ENCODE assay signal across 8 cellular contexts in the genomic region with DNA sequence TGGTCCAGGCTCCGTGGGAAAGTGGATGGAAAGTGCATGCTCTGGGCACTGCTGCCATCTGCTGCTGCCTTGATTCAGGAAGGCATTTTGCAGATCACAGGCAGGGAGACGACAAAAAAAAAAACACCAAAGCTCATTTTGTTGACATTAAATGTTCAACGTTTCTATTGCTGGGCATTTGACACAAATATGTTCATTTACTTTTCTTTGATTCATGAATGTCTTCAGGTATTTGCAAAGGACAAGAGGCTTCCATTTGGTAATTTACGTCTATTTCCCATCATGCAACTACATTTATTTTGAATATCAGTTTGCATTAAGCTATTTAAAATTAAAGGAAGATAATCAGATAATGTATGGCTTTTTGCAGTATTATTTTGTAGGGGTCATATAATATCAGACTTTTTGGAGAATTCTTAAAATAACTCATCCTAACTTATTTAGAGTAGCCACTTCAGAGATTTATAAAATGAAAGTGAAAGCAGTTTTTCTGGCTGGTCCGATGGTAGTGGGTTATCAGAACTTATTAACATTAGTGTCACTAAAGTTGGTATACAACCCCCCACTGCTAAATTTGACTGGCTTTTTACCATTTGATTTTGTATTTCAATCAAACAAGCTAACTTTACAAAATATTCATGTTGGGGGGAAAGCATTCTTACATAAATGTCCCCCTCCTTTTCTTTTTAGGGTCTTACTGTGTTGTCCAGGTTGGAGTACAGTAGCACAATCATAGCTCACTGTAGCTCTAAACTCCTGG.
DNase-seq lines count a peak whose midpoint lies in the region; ATAC-seq and TF ChIP-seq lines count a peak whose summit lies in the region.

No MANE protein-coding gene starts in this region.

- no peaks in the 10 kb centered on the region for H3K9me2 ChIP-seq in neural cell (ENCODE audit: insufficient read depth, low read length)

- H3K9ac ChIP-seq in HUES64 (ENCODE audit: low read depth, low read length) (peak overlapping the region; percentile 75), neural cell (ENCODE audit: low read length) (peak overlapping the region; percentile 52)

- H4K20me1 ChIP-seq in neural cell (ENCODE audit: insufficient read depth), result no peaks in the 10 kb centered on the region

- 8% methylated on average over 3 of the region's 5 CpGs for WGBS in HUES64
- under 1% methylated on average over 5 of the region's 5 CpGs for WGBS in thymus

- H3F3A ChIP-seq in neural cell (ENCODE audit: insufficient read depth, low read length, poor library complexity, severe bottlenecking), result no peaks in the 10 kb centered on the region

- 0 out of 2 replicates have a peak, but pooled peaks cover 3% of the 10 kb centered on the region for H3K4me1 ChIP-seq in HUES64 (ENCODE audit: insufficient read depth, low read length)
- no peaks in the 10 kb centered on the region for H3K4me1 ChIP-seq in thymus (ENCODE audit: control insufficient read depth, insufficient read depth, low read length)

- peak; percentile 14 for TF ChIP-seq EP300 in neural cell (conservative IDR thresholded peaks at IDR 0.05; ENCODE audit: poor library complexity, severe bottlenecking)

- peak; percentile 75 for TF ChIP-seq CTCF in fibroblast of villous mesenchyme (IDR thresholded peaks at IDR 0.05; ENCODE audit: insufficient read depth, low read depth, low read length)
- peak; percentile 97 for TF ChIP-seq CTCF in neural cell (IDR thresholded peaks at IDR 0.05; ENCODE audit: poor library complexity, severe bottlenecking)

- no peaks in the 10 kb centered on the region for H3K27me3 ChIP-seq in HUES64 (ENCODE audit: insufficient read depth, low read length)
- H3K27me3 ChIP-seq in neural cell (ENCODE audit: insufficient read depth, low read depth, low read length), result no peaks in the 10 kb centered on the region
- no peaks in the 10 kb centered on the region for H3K27me3 ChIP-seq in thymus (ENCODE audit: control insufficient read depth, insufficient read depth)

- H3K27ac ChIP-seq in HUES64 (ENCODE audit: low read depth, low read length), result peak overlapping the region; percentile 64
- peak overlapping the region; percentile 11 for H3K27ac ChIP-seq in neural cell (ENCODE audit: low read length)
- H3K27ac ChIP-seq in thymus (ENCODE audit: low read depth), result no peak overlapping the region

- peak overlapping the region; percentile 5 for H2AFZ ChIP-seq in neural cell (ENCODE audit: low read depth, low read length)

- ATAC-seq in GM21381 (IDR thresholded peaks at IDR 0.05; ENCODE audit: unreplicated experiment), result peak; percentile 67

- H3K36me3 ChIP-seq in HUES64 (ENCODE audit: insufficient read depth, low read length) (no peaks in the 10 kb centered on the region), neural cell (ENCODE audit: insufficient read depth, low read length) (no peaks in the 10 kb centered on the region), thymus (ENCODE audit: control insufficient read depth, insufficient read depth) (no peaks in the 10 kb centered on the region)

- DNase-seq in DMS 273 treated with DMSO at 0.1 percent for 48 hours (lab: John Stamatoyannopoulos, UW) (peak; percentile 98), OCI-M2 (lab: John Stamatoyannopoulos, UW; ENCODE audit: unreplicated experiment) (peak; percentile 82), fibroblast of villous mesenchyme (ENCODE audit: low read depth) (peak; percentile 76)
- DNase-seq in activated gamma-delta T cell treated with anti-CD3 and anti-CD28 coated beads, Interleukin-2, amount 50 U/mL, for 16 hours (ENCODE audit: low read depth), result peak; percentile 46

- H3K9me3 ChIP-seq in HUES64 (ENCODE audit: insufficient read depth, low read depth, low read length) (no peaks in the 10 kb centered on the region), neural cell (ENCODE audit: low read length) (no peaks in the 10 kb centered on the region), thymus (ENCODE audit: control insufficient read depth) (no peaks in the 10 kb centered on the region)

- peak overlapping the region; percentile 46 for H3K4me2 ChIP-seq in neural cell (ENCODE audit: low read length)

- peak; percentile 98 for TF ChIP-seq RAD21 in neural cell (conservative IDR thresholded peaks at IDR 0.05)

- H3K79me2 ChIP-seq in neural cell (replicated peaks; ENCODE audit: insufficient read depth, low read length), result no peaks in the 10 kb centered on the region

- peak overlapping the region; percentile 81 for H3K4me3 ChIP-seq in HUES64 (ENCODE audit: low read length)
- peak overlapping the region; percentile 76 for H3K4me3 ChIP-seq in fibroblast of villous mesenchyme (ENCODE audit: low read depth, low read length)
- peak overlapping the region; percentile 60 for H3K4me3 ChIP-seq in neural cell (ENCODE audit: low read length)
- peak overlapping the region; percentile 47 for H3K4me3 ChIP-seq in thymus (ENCODE audit: low read length)

TF ChIP-seq in neural cell, 6 proteins besides CTCF, POLR2A, EP300 and RAD21:
- no peak for TF ChIP-seq TAF1 (IDR thresholded peaks at IDR 0.05; ENCODE audit: low read depth)
- TF ChIP-seq, protein P1, sequence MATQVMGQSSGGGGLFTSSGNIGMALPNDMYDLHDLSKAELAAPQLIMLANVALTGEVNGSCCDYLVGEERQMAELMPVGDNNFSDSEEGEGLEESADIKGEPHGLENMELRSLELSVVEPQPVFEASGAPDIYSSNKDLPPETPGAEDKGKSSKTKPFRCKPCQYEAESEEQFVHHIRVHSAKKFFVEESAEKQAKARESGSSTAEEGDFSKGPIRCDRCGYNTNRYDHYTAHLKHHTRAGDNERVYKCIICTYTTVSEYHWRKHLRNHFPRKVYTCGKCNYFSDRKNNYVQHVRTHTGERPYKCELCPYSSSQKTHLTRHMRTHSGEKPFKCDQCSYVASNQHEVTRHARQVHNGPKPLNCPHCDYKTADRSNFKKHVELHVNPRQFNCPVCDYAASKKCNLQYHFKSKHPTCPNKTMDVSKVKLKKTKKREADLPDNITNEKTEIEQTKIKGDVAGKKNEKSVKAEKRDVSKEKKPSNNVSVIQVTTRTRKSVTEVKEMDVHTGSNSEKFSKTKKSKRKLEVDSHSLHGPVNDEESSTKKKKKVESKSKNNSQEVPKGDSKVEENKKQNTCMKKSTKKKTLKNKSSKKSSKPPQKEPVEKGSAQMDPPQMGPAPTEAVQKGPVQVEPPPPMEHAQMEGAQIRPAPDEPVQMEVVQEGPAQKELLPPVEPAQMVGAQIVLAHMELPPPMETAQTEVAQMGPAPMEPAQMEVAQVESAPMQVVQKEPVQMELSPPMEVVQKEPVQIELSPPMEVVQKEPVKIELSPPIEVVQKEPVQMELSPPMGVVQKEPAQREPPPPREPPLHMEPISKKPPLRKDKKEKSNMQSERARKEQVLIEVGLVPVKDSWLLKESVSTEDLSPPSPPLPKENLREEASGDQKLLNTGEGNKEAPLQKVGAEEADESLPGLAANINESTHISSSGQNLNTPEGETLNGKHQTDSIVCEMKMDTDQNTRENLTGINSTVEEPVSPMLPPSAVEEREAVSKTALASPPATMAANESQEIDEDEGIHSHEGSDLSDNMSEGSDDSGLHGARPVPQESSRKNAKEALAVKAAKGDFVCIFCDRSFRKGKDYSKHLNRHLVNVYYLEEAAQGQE (IDR thresholded peaks at IDR 0.05; ENCODE audit: borderline replicate concordance), result no peak
- peak; percentile 96 for TF ChIP-seq SMC3 (conservative IDR thresholded peaks at IDR 0.05; ENCODE audit: poor library complexity)
- TF ChIP-seq EZH2 (IDR thresholded peaks at IDR 0.05; ENCODE audit: borderline replicate concordance, insufficient read depth, low read length, poor library complexity, severe bottlenecking), result no peak
- TF ChIP-seq MXI1 (conservative IDR thresholded peaks at IDR 0.05; ENCODE audit: poor library complexity, severe bottlenecking), result peak; percentile 63
- no peak for TF ChIP-seq POLR2AphosphoS5 (IDR thresholded peaks at IDR 0.05)

Comparison
In these comparisons a context has a peak if more than half of its experiments do, and no peak if none do; other contexts are left out.
1. DNase-seq: peak in every context shown above with its lines; median percentile 98 in DMS 273 treated with DMSO at 0.1 percent for 48 hours; 82 in OCI-M2; 76 in fibroblast of villous mesenchyme; 46 in activated gamma-delta T cell treated with anti-CD3 and anti-CD28 coated beads, Interleukin-2, amount 50 U/mL, for 16 hours.